Comparison of ENCODE assay signal across 9 cellular contexts in the genomic region with DNA sequence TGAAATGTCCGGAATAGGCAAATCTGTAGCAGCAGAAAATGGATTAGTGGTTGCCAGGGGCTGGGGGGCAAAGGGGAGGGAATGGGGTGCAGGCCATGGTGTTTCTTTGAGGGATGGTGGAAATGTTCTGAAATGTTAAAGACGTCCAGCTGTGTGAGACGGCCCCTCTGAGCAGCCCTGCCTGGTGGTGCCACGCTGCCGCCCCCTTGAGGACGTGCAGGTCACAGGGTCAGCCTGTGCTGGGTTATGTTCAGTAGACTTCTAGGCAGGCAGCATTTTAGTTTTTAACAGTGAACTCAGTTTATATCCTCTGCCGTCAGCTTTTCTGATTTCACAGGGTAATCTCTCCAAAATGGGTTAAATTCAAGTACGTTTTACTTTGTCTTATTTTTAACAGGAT. TPM values are rescaled to one million over a fixed set of nuclear protein-coding genes. Genes with fewer than 3 reads are reported as not detected.
DNase-seq lines count a peak whose midpoint lies in the region; ATAC-seq and TF ChIP-seq lines count a peak whose summit lies in the region.
"Had no signal": no experiment of that assay in that cellular context is flagged by ENCODE, and none has a peak within 500 bp of the region (broad histone marks: within the 10 kb centered on the region; RNA-seq: fewer than 3 reads in every experiment).

No MANE protein-coding gene starts in this region.

- H3K79me2 ChIP-seq in SK-N-SH (ENCODE audit: insufficient read depth): peaks cover 14% of the 10 kb centered on the region

- CTCF ChIA-PET in SK-N-SH (lab: Yijun Ruan, JAX): interaction anchor here (0.6 to 10.0 kb wide), 30 partner anchors 9 to 431 kb away, joined by 3 to 237 read pairs (median 5); a partner anchor contains a TSS

- POLR2A ChIA-PET in SK-N-SH (lab: Yijun Ruan, JAX): no interaction called here

- H3K9me2 ChIP-seq in SK-N-SH: no peaks in the 10 kb centered on the region

- DNase-seq in SK-N-SH: peak; percentile 48
- peak; percentile 32 for DNase-seq in colonic mucosa
- DNase-seq in stimulated activated CD4-positive, alpha-beta T cell treated with anti-CD3 and anti-CD28 coated beads, TNF-alpha, amount 100 ng/mL, for 48 hours (ENCODE audit: low read depth in 3 of 3): peak in 2 of 3 donors; percentile 32 to 49
- no peak for DNase-seq in dorsolateral prefrontal cortex
- no peak for DNase-seq in cerebellar nuclear complex (lab: John Stamatoyannopoulos, UW)

- H3K4me3 ChIP-seq in SK-N-SH (ENCODE audit: low read depth in 2 of 2, low read length in 1 of 2): no peak overlapping the region
- no peak overlapping the region for H3K4me3 ChIP-seq in colonic mucosa
- no peak overlapping the region for H3K4me3 ChIP-seq in dorsolateral prefrontal cortex

- H3K9ac ChIP-seq in SK-N-SH (no peak overlapping the region), colonic mucosa (ENCODE audit: low read depth in 2 of 2, low read length in 2 of 2) (no peak overlapping the region)

- H3K9me3 ChIP-seq in SK-N-SH (no peaks in the 10 kb centered on the region), colonic mucosa (no peaks in the 10 kb centered on the region)

- intact Hi-C loops in colonic mucosa (cut with DNase I) (no loop called here), dorsolateral prefrontal cortex (cut with DNase I) (loop anchor here in 1 of 2 donors (2.0 kb wide), 1 partner anchor 36 kb away; no protein-coding TSS in a partner anchor)

- H2AFZ ChIP-seq in SK-N-SH (ENCODE audit: low read depth): no peak overlapping the region

- peak; percentile 23; the same call in 1 of the 2 replicates for TF ChIP-seq RAD21 in SK-N-SH (IDR thresholded peaks at IDR 0.05; ENCODE audit: low read length)

- H3K4me1 ChIP-seq in SK-N-SH (ENCODE audit: control insufficient read depth in 1 of 2, insufficient read depth in 2 of 2, low read depth in 1 of 2, low read length in 1 of 2) (peaks cover 5 to 8% of the 10 kb centered on the region in 2 experiments; a peak in 2 of 4 replicates), colonic mucosa (peaks cover 5% of the 10 kb centered on the region)

- peaks cover 25% of the 10 kb centered on the region for H3F3A ChIP-seq in SK-N-SH (replicated peaks; ENCODE audit: insufficient read depth)

- H3K36me3 ChIP-seq in SK-N-SH (replicated peaks in 1 of 2; ENCODE audit: control insufficient read depth in 1 of 2, insufficient read depth in 2 of 2, low read length in 1 of 2): peaks cover 82 to 90% of the 10 kb centered on the region in 2 experiments
- H3K36me3 ChIP-seq in colonic mucosa: peaks cover 6% of the 10 kb centered on the region

- H3K27me3 ChIP-seq in SK-N-SH (ENCODE audit: insufficient read depth): no peaks in the 10 kb centered on the region
- H3K27me3 ChIP-seq in colonic mucosa: no peaks in the 10 kb centered on the region
- no peaks in the 10 kb centered on the region for H3K27me3 ChIP-seq in dorsolateral prefrontal cortex

- H3K27ac ChIP-seq in SK-N-SH (ENCODE audit: low read depth in 2 of 2, low read length in 1 of 2) (no peak overlapping the region; a peak in 1 of 4 replicates), colonic mucosa (no peak overlapping the region), dorsolateral prefrontal cortex (no peak overlapping the region)

- H3K4me2 ChIP-seq in SK-N-SH: no peak overlapping the region

- TF ChIP-seq EP300 in SK-N-SH (IDR thresholded peaks at IDR 0.05; ENCODE audit: borderline replicate concordance in 1 of 2, low read depth in 1 of 2, low read length in 1 of 2): no peak

- 80% methylated on average over 8 of the region's 8 CpGs for WGBS in SK-N-SH (ENCODE audit: low lambda C conversion rate)

- ATAC-seq in GM19463 (IDR thresholded peaks at IDR 0.05; ENCODE audit: unreplicated experiment) (peak; percentile 26), HG03354 (IDR thresholded peaks at IDR 0.05; ENCODE audit: poor library complexity, severe bottlenecking, unreplicated experiment) (no peak), GM19023 (IDR thresholded peaks at IDR 0.05; ENCODE audit: unreplicated experiment) (no peak)

- TF ChIP-seq CTCF in SK-N-SH (IDR thresholded peaks at IDR 0.05) (peak; percentile 51), colonic mucosa (IDR thresholded peaks at IDR 0.05) (no peak), dorsolateral prefrontal cortex (IDR thresholded peaks at IDR 0.05 in 54 of 56, conservative IDR thresholded peaks at IDR 0.05 in 2 of 56; ENCODE audit: low read depth in 1 of 56, partially characterized antibody in 56 of 56) (peak in 1 of 56 donors; percentile 6)

- H4K20me1 ChIP-seq in SK-N-SH (ENCODE audit: insufficient read depth): peaks cover 14% of the 10 kb centered on the region

TF ChIP-seq in SK-N-SH, 30 proteins besides CTCF, POLR2A, EP300 and RAD21:
- TF ChIP-seq FOSL2 (IDR thresholded peaks at IDR 0.05; ENCODE audit: borderline replicate concordance, low read depth): no peak
- no peak for TF ChIP-seq TEAD4 (IDR thresholded peaks at IDR 0.05; ENCODE audit: borderline replicate concordance, insufficient read depth)
- TF ChIP-seq, protein P1, sequence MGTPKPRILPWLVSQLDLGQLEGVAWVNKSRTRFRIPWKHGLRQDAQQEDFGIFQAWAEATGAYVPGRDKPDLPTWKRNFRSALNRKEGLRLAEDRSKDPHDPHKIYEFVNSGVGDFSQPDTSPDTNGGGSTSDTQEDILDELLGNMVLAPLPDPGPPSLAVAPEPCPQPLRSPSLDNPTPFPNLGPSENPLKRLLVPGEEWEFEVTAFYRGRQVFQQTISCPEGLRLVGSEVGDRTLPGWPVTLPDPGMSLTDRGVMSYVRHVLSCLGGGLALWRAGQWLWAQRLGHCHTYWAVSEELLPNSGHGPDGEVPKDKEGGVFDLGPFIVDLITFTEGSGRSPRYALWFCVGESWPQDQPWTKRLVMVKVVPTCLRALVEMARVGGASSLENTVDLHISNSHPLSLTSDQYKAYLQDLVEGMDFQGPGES (IDR thresholded peaks at IDR 0.05; ENCODE audit: low read depth, low read length): no peak
- no peak for TF ChIP-seq RXRA (IDR thresholded peaks at IDR 0.05; ENCODE audit: borderline replicate concordance, low read depth)
- TF ChIP-seq, protein P2, sequence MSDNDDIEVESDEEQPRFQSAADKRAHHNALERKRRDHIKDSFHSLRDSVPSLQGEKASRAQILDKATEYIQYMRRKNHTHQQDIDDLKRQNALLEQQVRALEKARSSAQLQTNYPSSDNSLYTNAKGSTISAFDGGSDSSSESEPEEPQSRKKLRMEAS (IDR thresholded peaks at IDR 0.05; ENCODE audit: low read depth): no peak
- no peak for TF ChIP-seq TCF12 (IDR thresholded peaks at IDR 0.05)
- no peak for TF ChIP-seq POLR2AphosphoS5 (IDR thresholded peaks at IDR 0.05; ENCODE audit: low read depth, low read length)
- no peak for TF ChIP-seq NRF1 (IDR thresholded peaks at IDR 0.05; ENCODE audit: low read depth, low read length)
- TF ChIP-seq, protein P3, sequence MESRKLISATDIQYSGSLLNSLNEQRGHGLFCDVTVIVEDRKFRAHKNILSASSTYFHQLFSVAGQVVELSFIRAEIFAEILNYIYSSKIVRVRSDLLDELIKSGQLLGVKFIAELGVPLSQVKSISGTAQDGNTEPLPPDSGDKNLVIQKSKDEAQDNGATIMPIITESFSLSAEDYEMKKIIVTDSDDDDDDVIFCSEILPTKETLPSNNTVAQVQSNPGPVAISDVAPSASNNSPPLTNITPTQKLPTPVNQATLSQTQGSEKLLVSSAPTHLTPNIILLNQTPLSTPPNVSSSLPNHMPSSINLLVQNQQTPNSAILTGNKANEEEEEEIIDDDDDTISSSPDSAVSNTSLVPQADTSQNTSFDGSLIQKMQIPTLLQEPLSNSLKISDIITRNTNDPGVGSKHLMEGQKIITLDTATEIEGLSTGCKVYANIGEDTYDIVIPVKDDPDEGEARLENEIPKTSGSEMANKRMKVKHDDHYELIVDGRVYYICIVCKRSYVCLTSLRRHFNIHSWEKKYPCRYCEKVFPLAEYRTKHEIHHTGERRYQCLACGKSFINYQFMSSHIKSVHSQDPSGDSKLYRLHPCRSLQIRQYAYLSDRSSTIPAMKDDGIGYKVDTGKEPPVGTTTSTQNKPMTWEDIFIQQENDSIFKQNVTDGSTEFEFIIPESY (IDR thresholded peaks at IDR 0.05; ENCODE audit: borderline replicate concordance, low read depth): no peak
- no peak for TF ChIP-seq FOXM1 (IDR thresholded peaks at IDR 0.05; ENCODE audit: low read depth)
- TF ChIP-seq ELF1 (IDR thresholded peaks at IDR 0.05): no peak
- TF ChIP-seq, protein P4, sequence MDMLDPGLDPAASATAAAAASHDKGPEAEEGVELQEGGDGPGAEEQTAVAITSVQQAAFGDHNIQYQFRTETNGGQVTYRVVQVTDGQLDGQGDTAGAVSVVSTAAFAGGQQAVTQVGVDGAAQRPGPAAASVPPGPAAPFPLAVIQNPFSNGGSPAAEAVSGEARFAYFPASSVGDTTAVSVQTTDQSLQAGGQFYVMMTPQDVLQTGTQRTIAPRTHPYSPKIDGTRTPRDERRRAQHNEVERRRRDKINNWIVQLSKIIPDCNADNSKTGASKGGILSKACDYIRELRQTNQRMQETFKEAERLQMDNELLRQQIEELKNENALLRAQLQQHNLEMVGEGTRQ (IDR thresholded peaks at IDR 0.05; ENCODE audit: borderline replicate concordance, low read depth, low read length): no peak
- no peak for TF ChIP-seq JUND (IDR thresholded peaks at IDR 0.05)
- TF ChIP-seq YY1 (IDR thresholded peaks at IDR 0.05; ENCODE audit: low read depth): no peak
- TF ChIP-seq SIN3A (IDR thresholded peaks at IDR 0.05; ENCODE audit: borderline replicate concordance, low read depth, low read length): no peak
- TF ChIP-seq MEF2A (IDR thresholded peaks at IDR 0.05; ENCODE audit: borderline replicate concordance, low read depth): no peak

RNA-seq across cellular contexts. Expression of a gene that starts 9.4 kb away (rescaled TPM):
- 54.0 and 56.6 TPM in 2 replicates for polyA plus RNA-seq in SK-N-SH (2012; rRNA removed)
- polyA plus RNA-seq in SK-N-SH (2012; cell fraction: cytosol; rRNA removed): 57.7 and 66.5 TPM in 2 replicates
- 47.8 and 62.1 TPM in 2 replicates for polyA plus RNA-seq in SK-N-SH (2012; cell fraction: nucleus; rRNA removed)
- total RNA-seq in colonic mucosa: 10 to 100 TPM; 42.3 to 55.2 TPM
- total RNA-seq in dorsolateral prefrontal cortex: 10 to 100 TPM; 34.9 to 62.3 (median 46.5) TPM

RNA-seq across cellular contexts. Expression of a gene that starts 58.8 kb away (rescaled TPM):
- 1.0 and 2.5 TPM in 2 replicates for polyA plus RNA-seq in SK-N-SH (2012; rRNA removed)
- 0.45 and 0.84 TPM in 2 replicates for polyA plus RNA-seq in SK-N-SH (2012; cell fraction: cytosol; rRNA removed)
- 9.5 and 16.8 TPM in 2 replicates for polyA plus RNA-seq in SK-N-SH (2012; cell fraction: nucleus; rRNA removed)
- total RNA-seq in colonic mucosa (1 to 10 TPM in 1 of 2 donors, not detected in 1; 1.2 TPM), dorsolateral prefrontal cortex (10 to 100 TPM in 25 of 120 experiments, 1 to 10 TPM in 95; 1.3 to 28.5 (median 7.1) TPM)
- total RNA-seq: HT1080 had no signal

Comparison
In these comparisons a context has a peak if more than half of its experiments do, and no peak if none do; other contexts are left out.
1. DNase-seq: peak in SK-N-SH (single experiment), colonic mucosa (single experiment) and stimulated activated CD4-positive, alpha-beta T cell treated with anti-CD3 and anti-CD28 coated beads, TNF-alpha, amount 100 ng/mL, for 48 hours (2 of 3); none in dorsolateral prefrontal cortex (0 of 10) and cerebellar nuclear complex (0 of 2).